In the genomic region with DNA sequence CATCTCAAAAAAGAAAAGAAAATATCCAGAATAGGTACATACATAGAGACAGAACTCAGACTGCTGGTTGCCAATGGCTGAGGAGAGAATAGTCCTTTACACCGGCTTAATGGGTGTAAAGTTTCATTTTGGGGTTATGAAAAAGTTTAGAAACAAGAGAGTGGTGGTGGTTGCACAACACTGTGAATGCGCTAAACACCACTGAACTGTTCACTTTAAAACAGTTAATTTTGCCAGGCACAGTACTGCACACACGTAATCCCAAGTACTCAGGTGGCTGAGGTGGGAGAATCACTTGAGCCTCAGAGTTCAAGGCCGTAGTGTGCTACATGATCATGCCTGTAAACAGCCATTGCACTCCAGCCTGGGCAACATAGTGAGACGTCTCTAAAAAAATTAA, we compare ENCODE assay signal across 14 cellular contexts.
"Had no signal": no experiment of that assay in that cellular context is flagged by ENCODE, and none has a peak within 500 bp of the region (broad histone marks: within the 10 kb centered on the region; RNA-seq: fewer than 3 reads in every experiment).

No MANE protein-coding gene starts in this region.

- H3K36me3 ChIP-seq: pancreas had no signal

- H3K9me3 ChIP-seq: pancreas, testis had no signal

- ATAC-seq: activated naive CD8-positive, alpha-beta T cell treated with anti-CD3 and anti-CD28 coated beads, Interleukin-2, amount 50 U/mL, for 24 hours; T-cell had no signal

- H3K27ac Mint-ChIP-seq: activated naive CD8-positive, alpha-beta T cell treated with anti-CD3 and anti-CD28 coated beads, Interleukin-2, amount 50 U/mL, for 24 hours; stimulated activated naive CD8-positive, alpha-beta T cell treated with anti-CD3 and anti-CD28 coated beads, Interleukin-15, Interleukin-2, amounts not matched to agents 100 ng/mL and 50 ng/mL, for 24 hours; T-cell had no signal

- H3K9me3 Mint-ChIP-seq: activated naive CD8-positive, alpha-beta T cell treated with anti-CD3 and anti-CD28 coated beads, Interleukin-2, amount 50 U/mL, for 24 hours; stimulated activated naive CD8-positive, alpha-beta T cell treated with anti-CD3 and anti-CD28 coated beads, Interleukin-15, Interleukin-2, amounts not matched to agents 100 ng/mL and 50 ng/mL, for 24 hours; T-cell had no signal

- DNase-seq: activated CD4-positive, alpha-beta T cell treated with anti-CD3 and anti-CD28 coated beads for 48 hours; activated naive CD4-positive, alpha-beta T cell treated with Interleukin-2 at 50 U/mL for 16 hours; activated naive CD8-positive, alpha-beta T cell treated with anti-CD3 and anti-CD28 coated beads, Interleukin-2, amount 50 U/mL, for 24 hours; effector CD8-positive, alpha-beta T cell; mesenchymal stem cell; pancreas; stimulated activated CD4-positive, alpha-beta T cell treated with anti-CD3 and anti-CD28 coated beads, Interleukin-4, amount 100 ng/mL, for 1 hour; stimulated activated CD8-positive, alpha-beta memory T cell treated with anti-CD3 and anti-CD28 coated beads, Interleukin-4, amount 100 ng/mL, for 48 hours; T-cell; T1000; testis had no signal

- H3K27me3 Mint-ChIP-seq: activated naive CD8-positive, alpha-beta T cell treated with anti-CD3 and anti-CD28 coated beads, Interleukin-2, amount 50 U/mL, for 24 hours; stimulated activated naive CD8-positive, alpha-beta T cell treated with anti-CD3 and anti-CD28 coated beads, Interleukin-15, Interleukin-2, amounts not matched to agents 100 ng/mL and 50 ng/mL, for 24 hours; T-cell had no signal

- H3K27ac ChIP-seq: coronary artery, pancreas, testis, VCaP had no signal

- H3K27me3 ChIP-seq: pancreas, testis had no signal

- H3K4me3 Mint-ChIP-seq: activated naive CD8-positive, alpha-beta T cell treated with anti-CD3 and anti-CD28 coated beads, Interleukin-2, amount 50 U/mL, for 24 hours; stimulated activated naive CD8-positive, alpha-beta T cell treated with anti-CD3 and anti-CD28 coated beads, Interleukin-15, Interleukin-2, amounts not matched to agents 100 ng/mL and 50 ng/mL, for 24 hours; T-cell had no signal

- H3K4me3 ChIP-seq: coronary artery, pancreas, testis had no signal
